8 cellular contexts compared by ENCODE assay signal in the genomic region with DNA sequence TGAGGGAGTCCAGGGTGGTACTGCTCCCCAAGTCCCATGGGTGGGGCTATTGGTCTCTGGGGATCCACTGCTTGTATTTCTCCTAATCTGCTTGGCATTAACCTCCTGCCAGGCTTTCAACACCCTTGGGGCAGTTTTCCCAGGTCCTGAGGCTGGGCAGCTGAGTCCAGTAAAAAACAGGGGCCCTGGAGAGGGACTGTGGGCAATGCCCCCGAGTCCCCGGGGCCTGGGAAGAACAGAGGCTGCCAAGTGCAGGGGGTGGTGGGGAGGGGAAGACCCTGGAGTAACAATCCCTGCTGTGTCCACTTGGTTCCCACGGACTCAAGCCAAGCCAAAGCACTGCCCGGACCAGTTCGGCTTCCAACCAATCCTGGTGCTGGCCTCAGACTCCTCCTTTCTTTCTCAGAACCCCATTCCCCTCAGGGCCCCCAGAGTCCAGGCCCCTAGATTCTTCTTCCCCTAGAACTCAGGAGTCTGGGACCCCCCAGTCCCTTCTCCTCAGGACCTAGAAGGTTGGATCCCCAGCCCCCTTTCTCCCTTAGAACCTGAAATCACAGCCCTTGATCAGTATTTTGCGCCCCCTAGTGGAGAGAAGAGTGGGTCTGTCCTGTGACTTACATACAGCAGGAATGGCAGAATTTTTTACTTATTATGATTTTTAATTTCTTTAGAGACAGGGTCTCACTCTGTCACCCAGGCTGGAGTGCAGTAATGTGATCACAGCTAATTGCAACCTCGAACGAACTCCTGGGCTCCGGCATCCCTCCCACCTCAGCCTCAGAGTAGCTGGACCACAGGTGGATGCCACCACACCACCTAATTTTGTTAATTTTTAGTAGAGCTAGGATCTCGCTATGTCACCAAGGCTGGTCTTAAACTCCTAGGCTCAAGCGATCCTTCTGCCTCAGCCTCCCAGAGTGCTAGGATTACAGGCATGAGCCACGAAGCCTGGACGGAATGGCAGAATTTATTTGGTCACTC. TPM values are rescaled to one million over a fixed set of nuclear protein-coding genes. Genes with fewer than 3 reads are reported as not detected.
DNase-seq lines count a peak whose midpoint lies in the region; ATAC-seq and TF ChIP-seq lines count a peak whose summit lies in the region.

No MANE protein-coding gene starts in this region.

- ATAC-seq in GM19351 (IDR thresholded peaks at IDR 0.05; ENCODE audit: unreplicated experiment) (no peak), GM19467 (IDR thresholded peaks at IDR 0.05; ENCODE audit: unreplicated experiment) (no peak)

- H3K4me1 ChIP-seq in ascending aorta = peaks cover 10 to 23% of the 10 kb centered on the region in 2 donors

- H3K4me3 ChIP-seq in GM12865 (ENCODE audit: low read depth, low read length) (no peak overlapping the region), ascending aorta (peak overlapping the region in 1 of 2 donors; percentile 26), skin epidermis (no peak overlapping the region)

- DNase-seq in GM12865 (ENCODE audit: low read depth) (peak; percentile 85), NCI-H1105 (lab: John Stamatoyannopoulos, UW) (peak; percentile 68), T follicular helper cell (ENCODE audit: low read depth) (peak; percentile 52), ascending aorta (ENCODE audit: low spot score in 2 of 2) (peak in 1 of 2 donors; percentile 82), iPS DF 4.7 (ENCODE audit: extremely low read depth, low spot score) (peak; percentile 16)

- H3K36me3 ChIP-seq in ascending aorta = peaks cover 0 to 6% of the 10 kb centered on the region in 2 donors

- TF ChIP-seq CTCF in GM12865 (IDR thresholded peaks at IDR 0.05; ENCODE audit: insufficient read depth, low read depth, low read length, missing control alignments) (peak; percentile 83), ascending aorta (IDR thresholded peaks at IDR 0.05) (peak; percentile 53 to 88 (median 88))

- H3K27me3 ChIP-seq in ascending aorta = no peaks in the 10 kb centered on the region

- intact Hi-C loops in ascending aorta (cut with DNase I) = loop anchor here (1.0 kb wide), 1 partner anchor 48 kb away; no protein-coding TSS in a partner anchor

- H3K27ac ChIP-seq in ascending aorta (no peak overlapping the region), skin epidermis (peak overlapping the region in 13 of 21 experiments; percentile 9 to 75 (median 50))

- no peaks in the 10 kb centered on the region for H3K9me3 ChIP-seq in ascending aorta

RNA-seq across cellular contexts. Expression of a gene that starts 3.7 kb away (rescaled TPM):
- 65.2 TPM for total RNA-seq in ascending aorta

RNA-seq across cellular contexts. Expression of a gene that starts 5.6 kb away (rescaled TPM):
- total RNA-seq in ascending aorta = not detected

RNA-seq across cellular contexts. Expression of a gene that starts 9.4 kb away (rescaled TPM):
- not detected for total RNA-seq in ascending aorta

RNA-seq across cellular contexts. Expression of a gene that starts 37.1 kb away (rescaled TPM):
- 17.0 TPM for total RNA-seq in ascending aorta

RNA-seq across cellular contexts. Expression of a gene that starts 45.9 kb away (rescaled TPM):
- 436 TPM for total RNA-seq in ascending aorta

Comparison
In these comparisons a context has a peak if more than half of its experiments do, and no peak if none do; other contexts are left out.
1. H3K27ac ChIP-seq: peak in skin epidermis (13 of 21); none in ascending aorta (0 of 2).